ENCODE assay signal across 8 cellular contexts in the genomic region with DNA sequence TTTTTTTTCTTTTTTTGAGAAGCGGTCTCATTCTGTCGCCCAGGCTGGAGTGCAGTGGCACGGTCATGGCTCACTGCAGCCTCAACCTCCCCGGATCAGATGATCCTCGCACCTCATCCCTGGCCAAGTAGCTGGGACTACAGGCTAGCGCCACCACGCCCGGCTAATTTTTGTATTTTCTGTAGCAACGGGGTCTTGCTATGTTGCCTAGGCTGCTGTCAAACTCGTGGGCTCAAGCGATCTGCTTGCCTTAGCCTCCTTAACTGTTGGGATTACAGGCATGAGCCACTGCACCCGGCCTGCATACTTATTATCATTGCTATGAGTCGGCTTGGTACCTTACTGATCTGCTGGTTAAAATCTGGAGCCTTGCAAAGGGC. TPM values are rescaled to one million over a fixed set of nuclear protein-coding genes. Genes with fewer than 3 reads are reported as not detected.
A peak's percentile ranks its signal among the peaks of the same experiment; 100 is the strongest.
DNase-seq lines count a peak whose midpoint lies in the region; ATAC-seq, FAIRE-seq and TF ChIP-seq lines count a peak whose summit lies in the region.

No MANE protein-coding gene starts in this region.

- no peaks in the 10 kb centered on the region for H3K27me3 Mint-ChIP-seq in activated CD8-positive, alpha-beta memory T cell treated with anti-CD3 and anti-CD28 coated beads, Interleukin-2, amount 10 ng/mL, durations not matched to agents 7 days and 5 days
- H3K27me3 Mint-ChIP-seq in dendritic cell treated with granulocyte-macrophage colony-stimulating factor and Interleukin-4, amounts not matched to agents 40 ng/mL and 50 ng/mL, for 4 days = no peaks in the 10 kb centered on the region

- peaks cover 56% of the 10 kb centered on the region for H3K36me3 Mint-ChIP-seq in activated CD8-positive, alpha-beta memory T cell treated with anti-CD3 and anti-CD28 coated beads, Interleukin-2, amount 10 ng/mL, durations not matched to agents 7 days and 5 days
- H3K36me3 Mint-ChIP-seq in dendritic cell treated with granulocyte-macrophage colony-stimulating factor and Interleukin-4, amounts not matched to agents 40 ng/mL and 50 ng/mL, for 4 days (ENCODE audit: low read depth) = peaks cover 33% of the 10 kb centered on the region

- no peak for TF ChIP-seq POLR2A in uterus (IDR thresholded peaks at IDR 0.05)
- no peak for TF ChIP-seq POLR2A in GM12892 (IDR thresholded peaks at IDR 0.05; ENCODE audit: low read depth, low read length)

- H3K27ac Mint-ChIP-seq in activated CD8-positive, alpha-beta memory T cell treated with anti-CD3 and anti-CD28 coated beads, Interleukin-2, amount 10 ng/mL, durations not matched to agents 7 days and 5 days = peak overlapping the region; percentile 97
- H3K27ac Mint-ChIP-seq in dendritic cell treated with granulocyte-macrophage colony-stimulating factor and Interleukin-4, amounts not matched to agents 40 ng/mL and 50 ng/mL, for 4 days = peak overlapping the region; percentile 83

- H3K27me3 ChIP-seq in mononuclear cell (ENCODE audit: insufficient read depth, low read length) = no peaks in the 10 kb centered on the region
- H3K27me3 ChIP-seq in uterus = no peaks in the 10 kb centered on the region

- H3K27ac ChIP-seq in RWPE1 (peak overlapping the region; percentile 84), uterus (peak overlapping the region; percentile 80 to 83)

- H3K4me1 Mint-ChIP-seq in activated CD8-positive, alpha-beta memory T cell treated with anti-CD3 and anti-CD28 coated beads, Interleukin-2, amount 10 ng/mL, durations not matched to agents 7 days and 5 days = peaks cover 72% of the 10 kb centered on the region
- peaks cover 29% of the 10 kb centered on the region for H3K4me1 Mint-ChIP-seq in dendritic cell treated with granulocyte-macrophage colony-stimulating factor and Interleukin-4, amounts not matched to agents 40 ng/mL and 50 ng/mL, for 4 days (ENCODE audit: low read depth)

- intact Hi-C loops in dendritic cell treated with granulocyte-macrophage colony-stimulating factor and Interleukin-4, amounts not matched to agents 40 ng/mL and 50 ng/mL, for 4 days (cut with micrococcal nuclease) = loop anchor here (10.0 kb wide), 1 partner anchor 159 kb away; no protein-coding TSS in a partner anchor
- intact Hi-C loops in uterus (cut with DNase I; ENCODE audit: low total_unique reads) = no loop called here

- FAIRE-seq in GM12892 (lab: Jason Lieb, UNC) = no peak

- no peaks in the 10 kb centered on the region for H3K36me3 ChIP-seq in uterus

- peak overlapping the region; percentile 84 for H3K4me3 Mint-ChIP-seq in activated CD8-positive, alpha-beta memory T cell treated with anti-CD3 and anti-CD28 coated beads, Interleukin-2, amount 10 ng/mL, durations not matched to agents 7 days and 5 days
- peak overlapping the region; percentile 87 for H3K4me3 Mint-ChIP-seq in dendritic cell treated with granulocyte-macrophage colony-stimulating factor and Interleukin-4, amounts not matched to agents 40 ng/mL and 50 ng/mL, for 4 days

- POLR2A ChIA-PET in RWPE1 (lab: Yijun Ruan, JAX; ENCODE audit: low non-redundant PET) = no interaction called here

- TF ChIP-seq CTCF in RWPE1 (conservative IDR thresholded peaks at IDR 0.05; ENCODE audit: low read depth) (no peak), uterus (IDR thresholded peaks at IDR 0.05) (no peak)

- no peaks in the 10 kb centered on the region for H3K9me3 Mint-ChIP-seq in activated CD8-positive, alpha-beta memory T cell treated with anti-CD3 and anti-CD28 coated beads, Interleukin-2, amount 10 ng/mL, durations not matched to agents 7 days and 5 days (ENCODE audit: low read depth)
- no peaks in the 10 kb centered on the region for H3K9me3 Mint-ChIP-seq in dendritic cell treated with granulocyte-macrophage colony-stimulating factor and Interleukin-4, amounts not matched to agents 40 ng/mL and 50 ng/mL, for 4 days

- ATAC-seq in activated CD8-positive, alpha-beta memory T cell treated with anti-CD3 and anti-CD28 coated beads, Interleukin-2, amount 10 ng/mL, durations not matched to agents 7 days and 5 days = no peak
- ATAC-seq in HG02588 (IDR thresholded peaks at IDR 0.05; ENCODE audit: unreplicated experiment) = no peak

- DNase-seq in activated CD8-positive, alpha-beta memory T cell treated with anti-CD3 and anti-CD28 coated beads, Interleukin-2, amount 10 ng/mL, durations not matched to agents 7 days and 5 days = no peak
- no peak for DNase-seq in activated CD8-positive, alpha-beta memory T cell treated with anti-CD3 and anti-CD28 coated beads, Interleukin-2, amount 50 U/mL, for 48 hours
- DNase-seq in RWPE1 (ENCODE audit: low spot score) (no peak), uterus (no peak), GM12892 (ENCODE audit: insufficient read length) (no peak)

- CTCF ChIA-PET in activated CD8-positive, alpha-beta memory T cell treated with anti-CD3 and anti-CD28 coated beads, Interleukin-2, amount 10 ng/mL, durations not matched to agents 7 days and 5 days (lab: Charles Lee) = no interaction called here
- CTCF ChIA-PET in RWPE1 (lab: Yijun Ruan, JAX) = interaction anchor here (0.5 to 1.1 kb wide), 4 partner anchors 12 to 153 kb away, joined by 3 to 5 read pairs (median 4); a partner anchor contains a TSS

- peaks cover 25% of the 10 kb centered on the region for H3K4me1 ChIP-seq in mononuclear cell (ENCODE audit: insufficient read depth, low read length)
- no peaks in the 10 kb centered on the region for H3K4me1 ChIP-seq in uterus

- H3K9me3 ChIP-seq in mononuclear cell (ENCODE audit: low read depth, low read length) (no peaks in the 10 kb centered on the region), uterus (no peaks in the 10 kb centered on the region)

- H3K4me3 ChIP-seq in mononuclear cell (ENCODE audit: low read length) = peak overlapping the region; percentile 85
- peak overlapping the region; percentile 69 to 72 for H3K4me3 ChIP-seq in uterus

RNA-seq across cellular contexts. Expression of a gene that starts 0.8 kb away (rescaled TPM):
- total RNA-seq in activated CD8-positive, alpha-beta memory T cell treated with anti-CD3 and anti-CD28 coated beads, Interleukin-2, amount 10 ng/mL, durations not matched to agents 7 days and 5 days = 100 to 1,000 TPM; 146 to 179 TPM
- total RNA-seq in mononuclear cell (87.9 TPM), uterus (100 to 1,000 TPM in 3 of 4 donors, 10 to 100 TPM in 1; 73.2 to 234 (median 161) TPM)
- polyA plus RNA-seq in GM12892 (2012; ENCODE audit: missing spikeins) = 87.3 TPM

RNA-seq across cellular contexts. Expression of a gene that starts 30.9 kb away (rescaled TPM):
- 10 to 100 TPM; 59.7 to 64.1 TPM for total RNA-seq in activated CD8-positive, alpha-beta memory T cell treated with anti-CD3 and anti-CD28 coated beads, Interleukin-2, amount 10 ng/mL, durations not matched to agents 7 days and 5 days
- 34.2 TPM for total RNA-seq in mononuclear cell
- total RNA-seq in uterus = 10 to 100 TPM; 16.5 to 48.0 (median 33.0) TPM
- 36.9 TPM for polyA plus RNA-seq in GM12892 (2012; ENCODE audit: missing spikeins)

RNA-seq across cellular contexts. Expression of a gene that starts 31.5 kb away (rescaled TPM):
- 10 to 100 TPM; 22.8 to 38.3 TPM for total RNA-seq in activated CD8-positive, alpha-beta memory T cell treated with anti-CD3 and anti-CD28 coated beads, Interleukin-2, amount 10 ng/mL, durations not matched to agents 7 days and 5 days
- 12.5 TPM for total RNA-seq in mononuclear cell
- 10 to 100 TPM in 1 of 4 donors, 1 to 10 TPM in 2, under 1 TPM in 1; 0.88 to 12.0 (median 4.3) TPM for total RNA-seq in uterus
- polyA plus RNA-seq in GM12892 (2012; ENCODE audit: missing spikeins) = 14.2 TPM
